Comparison of ENCODE assay signal across 17 cellular contexts in the genomic region with DNA sequence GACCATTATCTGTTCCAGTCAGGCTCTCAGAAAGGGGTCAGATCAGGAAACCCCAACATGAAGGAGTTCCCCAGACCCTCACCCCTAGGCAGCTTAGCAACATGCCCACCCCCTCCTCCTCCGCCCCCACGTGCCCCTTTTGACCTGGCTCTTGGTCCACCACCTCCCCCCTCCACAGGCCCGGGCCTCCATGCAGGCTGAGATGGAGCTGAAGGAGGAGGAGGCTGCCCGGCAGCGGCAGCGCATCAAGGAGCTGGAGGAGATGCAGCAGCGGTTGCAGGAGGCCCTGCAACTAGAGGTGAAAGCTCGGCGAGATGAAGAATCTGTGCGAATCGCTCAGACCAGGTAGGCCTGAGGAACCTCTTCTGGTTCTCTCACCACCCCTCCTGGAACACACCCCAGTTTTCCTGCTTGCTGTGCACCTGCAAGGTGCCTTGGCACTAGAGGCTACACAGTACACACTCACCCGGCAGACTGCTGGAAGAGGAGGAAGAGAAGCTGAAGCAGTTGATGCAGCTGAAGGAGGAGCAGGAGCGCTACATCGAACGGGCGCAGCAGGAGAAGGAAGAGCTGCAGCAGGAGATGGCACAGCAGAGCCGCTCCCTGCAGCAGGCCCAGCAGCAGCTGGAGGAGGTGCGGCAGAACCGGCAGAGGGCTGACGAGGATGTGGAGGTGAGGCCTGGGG. TPM values are rescaled to one million over a fixed set of nuclear protein-coding genes. Genes with fewer than 3 reads are reported as not detected.
DNase-seq lines count a peak whose midpoint lies in the region; ATAC-seq and TF ChIP-seq lines count a peak whose summit lies in the region.
"Had no signal": no experiment of that assay in that cellular context is flagged by ENCODE, and none has a peak within 500 bp of the region (broad histone marks: within the 10 kb centered on the region; RNA-seq: fewer than 3 reads in every experiment).

No MANE protein-coding gene starts in this region.

- no TSS peak for BruUV-seq in Caco-2 (replicated peaks; lab: Mats Ljungman, UMichigan)

- intact Hi-C loops in Caco-2 (cut with micrococcal nuclease; ENCODE audit: unreplicated experiment), result no loop called here

- H3K27ac Mint-ChIP-seq in Caco-2 (ENCODE audit: unreplicated experiment) (no peak overlapping the region), endothelial cell (ENCODE audit: unreplicated experiment) (no peak overlapping the region)
- peak overlapping the region in 3 of 8 donors; percentile 43 to 81 (median 75) for H3K27ac Mint-ChIP-seq in CD8-positive, alpha-beta memory T cell
- H3K27ac Mint-ChIP-seq: GM23338 had no signal

- H3K27me3 Mint-ChIP-seq in Caco-2 (ENCODE audit: insufficient read depth, unreplicated experiment) (no peaks in the 10 kb centered on the region), endothelial cell (ENCODE audit: unreplicated experiment) (no peaks in the 10 kb centered on the region)
- no peaks in the 10 kb centered on the region for H3K27me3 Mint-ChIP-seq in CD8-positive, alpha-beta memory T cell

- peaks cover 14% of the 10 kb centered on the region for H3K4me1 ChIP-seq in Caco-2
- H3K4me1 ChIP-seq in Karpas-422 (ENCODE audit: low read length), result peaks cover 22% of the 10 kb centered on the region
- H3K4me1 ChIP-seq in osteoblast (ENCODE audit: insufficient read depth, low read length), result peaks cover 9% of the 10 kb centered on the region
- peaks cover 24% of the 10 kb centered on the region for H3K4me1 ChIP-seq in CD8-positive, alpha-beta memory T cell (ENCODE audit: insufficient read depth, low read length)
- H3K4me1 ChIP-seq: BE2C had no signal

- H4K20me1 ChIP-seq in Karpas-422 (ENCODE audit: insufficient read depth, low read depth, low read length), result no peaks in the 10 kb centered on the region
- no peaks in the 10 kb centered on the region for H4K20me1 ChIP-seq in osteoblast (ENCODE audit: insufficient read depth, low read length)

- CTCF ChIA-PET in Caco-2 (lab: Charles Lee), result interaction anchor here (0.7 to 2.0 kb wide), 3 partner anchors 23 to 130 kb away, joined by 4 to 19 read pairs (median 5); a partner anchor contains a TSS
- CTCF ChIA-PET in CD8-positive, alpha-beta memory T cell (lab: Charles Lee), result interaction anchor here (1.0 to 18.1 kb wide), 4 partner anchors 8 to 24 kb away, joined by 3 to 295 read pairs (median 4); a partner anchor contains a TSS

- H3K27me3 ChIP-seq in Caco-2 (replicated peaks; ENCODE audit: control insufficient read depth, insufficient read depth, low read length) (no peaks in the 10 kb centered on the region), Karpas-422 (ENCODE audit: low read length) (no peaks in the 10 kb centered on the region), osteoblast (ENCODE audit: insufficient read depth, low read length) (no peaks in the 10 kb centered on the region)
- no peaks in the 10 kb centered on the region for H3K27me3 ChIP-seq in CD8-positive, alpha-beta memory T cell (ENCODE audit: insufficient read depth, low read length, poor library complexity, severe bottlenecking)
- H3K27me3 ChIP-seq: BE2C had no signal

- DNase-seq in Caco-2, result no peak
- DNase-seq in Karpas-422, result peak; percentile 27
- DNase-seq in endothelial cell (ENCODE audit: low spot score), result no peak
- peak; percentile 27 for DNase-seq in osteoblast (ENCODE audit: insufficient read length, low spot score, missing footprints)
- no peak for DNase-seq in ecto neural progenitor cell (ENCODE audit: low spot score)
- DNase-seq in CD8-positive, alpha-beta memory T cell, result no peak
- DNase-seq: BE2C, DMS79, Kasumi-1, NCI-H187 treated with DMSO at 0.1 percent for 48 hours, NCI-H2171, NCI-H446 treated with DMSO at 0.1 percent for 48 hours, NCI-H748 treated with DMSO at 0.1 percent for 48 hours, PC-9 had no signal

- H3K9me3 ChIP-seq in Caco-2 (no peaks in the 10 kb centered on the region), Karpas-422 (ENCODE audit: low read length) (no peaks in the 10 kb centered on the region), osteoblast (ENCODE audit: low read depth, low read length) (no peaks in the 10 kb centered on the region)
- H3K9me3 ChIP-seq in CD8-positive, alpha-beta memory T cell (ENCODE audit: low read length), result no peaks in the 10 kb centered on the region
- H3K9me3 ChIP-seq: BE2C had no signal

- no peak overlapping the region for H3K9ac ChIP-seq in Karpas-422 (ENCODE audit: low read length)

- H3K4me2 ChIP-seq in Karpas-422 (ENCODE audit: low read depth, low read length, poor library complexity, severe bottlenecking), result no peak overlapping the region
- H3K4me2 ChIP-seq in osteoblast (ENCODE audit: insufficient read depth, low read length), result no peak overlapping the region
- H3K4me2 ChIP-seq: PC-9 had no signal

- H3K36me3 ChIP-seq in Caco-2 (ENCODE audit: control insufficient read depth, insufficient read depth, low read length) (no peaks in the 10 kb centered on the region), Karpas-422 (ENCODE audit: insufficient read depth, low read length) (peaks cover 35% of the 10 kb centered on the region), osteoblast (ENCODE audit: insufficient read depth, low read length) (no peaks in the 10 kb centered on the region)
- H3K36me3 ChIP-seq in CD8-positive, alpha-beta memory T cell (ENCODE audit: insufficient read depth, low read length), result peaks cover 74% of the 10 kb centered on the region
- H3K36me3 ChIP-seq: BE2C had no signal

- H3K36me3 Mint-ChIP-seq in Caco-2 (ENCODE audit: insufficient read depth, unreplicated experiment), result peaks cover 6% of the 10 kb centered on the region
- peaks cover 32% of the 10 kb centered on the region for H3K36me3 Mint-ChIP-seq in endothelial cell (ENCODE audit: low read depth, unreplicated experiment)
- H3K36me3 Mint-ChIP-seq in CD8-positive, alpha-beta memory T cell, result peaks cover 21 to 84% (median 36%) of the 10 kb centered on the region in 3 donors

- POLR2A ChIA-PET in Caco-2 (lab: Charles Lee), result interaction anchor here (1.6 kb wide), 1 partner anchor 60 kb away, joined by 8 read pairs; a partner anchor contains a TSS
- POLR2A ChIA-PET in CD8-positive, alpha-beta memory T cell (lab: Charles Lee), result interaction anchor here (0.6 kb wide), 1 partner anchor 29 kb away, joined by 4 read pairs; no protein-coding TSS in a partner anchor

- ATAC-seq in GM21528 (IDR thresholded peaks at IDR 0.05; ENCODE audit: low FRiP score, unreplicated experiment) (no peak), HG02852 (IDR thresholded peaks at IDR 0.05; ENCODE audit: unreplicated experiment) (no peak)

- H2AFZ ChIP-seq in Karpas-422 (ENCODE audit: low read length), result no peak overlapping the region
- no peak overlapping the region for H2AFZ ChIP-seq in osteoblast (ENCODE audit: low read length)
- H2AFZ ChIP-seq: PC-9 had no signal

- TF ChIP-seq CTCF in Caco-2 (IDR thresholded peaks at IDR 0.05; ENCODE audit: insufficient read depth in 1 of 2, low read depth in 1 of 2, low read length in 1 of 2, severe bottlenecking in 1 of 2, unreplicated experiment in 1 of 2), result no peak
- no peak for TF ChIP-seq CTCF in endothelial cell (IDR thresholded peaks at IDR 0.05; ENCODE audit: unreplicated experiment)
- TF ChIP-seq CTCF in osteoblast (IDR thresholded peaks at IDR 0.05; ENCODE audit: extremely low read depth, low read depth, low read length), result no peak

- H3K4me3 ChIP-seq in Caco-2 (ENCODE audit: low read depth, low read length), result no peak overlapping the region
- no peak overlapping the region for H3K4me3 ChIP-seq in Karpas-422 (ENCODE audit: low read length)
- H3K4me3 ChIP-seq in osteoblast (ENCODE audit: insufficient read depth, low read length), result no peak overlapping the region
- no peak overlapping the region for H3K4me3 ChIP-seq in CD8-positive, alpha-beta memory T cell (ENCODE audit: low read length)
- H3K4me3 ChIP-seq: PC-9 had no signal

- H3K27ac ChIP-seq in Karpas-422 (ENCODE audit: low read length) (no peak overlapping the region), osteoblast (ENCODE audit: low read depth, low read length) (no peak overlapping the region)
- no peak overlapping the region for H3K27ac ChIP-seq in CD8-positive, alpha-beta memory T cell (ENCODE audit: low read depth, low read length)
- H3K27ac ChIP-seq: PC-9 had no signal

- H3K79me2 ChIP-seq in Karpas-422 (ENCODE audit: low read length), result no peaks in the 10 kb centered on the region; the same call in 1 of the 2 replicates
- no peaks in the 10 kb centered on the region for H3K79me2 ChIP-seq in osteoblast (ENCODE audit: insufficient read depth, low read length)

- H3K9me3 Mint-ChIP-seq in Caco-2 (ENCODE audit: unreplicated experiment) (no peaks in the 10 kb centered on the region), endothelial cell (ENCODE audit: unreplicated experiment) (no peaks in the 10 kb centered on the region)
- H3K9me3 Mint-ChIP-seq in CD8-positive, alpha-beta memory T cell, result peaks cover 0 to 1% (median 0%) of the 10 kb centered on the region in 5 donors
- H3K9me3 Mint-ChIP-seq: GM23338 had no signal

- H3K4me3 Mint-ChIP-seq in Caco-2 (ENCODE audit: unreplicated experiment), result peak overlapping the region; percentile 58
- peak overlapping the region; percentile 69 for H3K4me3 Mint-ChIP-seq in endothelial cell (ENCODE audit: unreplicated experiment)
- no peak overlapping the region for H3K4me3 Mint-ChIP-seq in CD8-positive, alpha-beta memory T cell

- no peaks in the 10 kb centered on the region for H3K9me2 ChIP-seq in Karpas-422 (replicated peaks; ENCODE audit: insufficient read depth, low read length)

- H3K4me1 Mint-ChIP-seq in Caco-2 (ENCODE audit: low read depth, unreplicated experiment) (peaks cover 15% of the 10 kb centered on the region), endothelial cell (ENCODE audit: unreplicated experiment) (peaks cover 11% of the 10 kb centered on the region)
- H3K4me1 Mint-ChIP-seq in CD8-positive, alpha-beta memory T cell, result peaks cover 26 to 38% (median 37%) of the 10 kb centered on the region in 3 donors

RNA-seq across cellular contexts. Expression of a gene that starts 21.9 kb away (rescaled TPM):
- total RNA-seq in Caco-2 (2022), result 5.6 and 5.7 TPM in 2 replicates
- 31.3 and 69.9 TPM in 2 replicates for total RNA-seq in Karpas-422 (2014; rRNA removed; shearing (Covaris generic); ENCODE audit: low replicate concordance)
- total RNA-seq in endothelial cell (ENCODE audit: unreplicated experiment), result 24.0 TPM
- total RNA-seq in osteoblast, result 0.29 and 0.72 TPM in 2 replicates
- 10 to 100 TPM; 71.2 to 73.0 TPM for total RNA-seq in CD8-positive, alpha-beta memory T cell
- polyA plus RNA-seq in CD8-positive, alpha-beta memory T cell, result 183 TPM

RNA-seq across cellular contexts. Expression of a gene that starts 22.9 kb away (rescaled TPM):
- 11.3 and 12.0 TPM in 2 replicates for total RNA-seq in Caco-2 (2022)
- 2.5 and 3.2 TPM in 2 replicates for total RNA-seq in Karpas-422 (2014; rRNA removed; shearing (Covaris generic); ENCODE audit: low replicate concordance)
- total RNA-seq in endothelial cell (ENCODE audit: unreplicated experiment), result 38.7 TPM
- total RNA-seq in osteoblast, result 12.3 and 13.3 TPM in 2 replicates
- 10 to 100 TPM; 14.8 to 16.2 TPM for total RNA-seq in CD8-positive, alpha-beta memory T cell
- 7.7 TPM for polyA plus RNA-seq in CD8-positive, alpha-beta memory T cell

RNA-seq across cellular contexts. Expression of a gene that starts 60.0 kb away (rescaled TPM):
- 22.7 and 24.6 TPM in 2 replicates for total RNA-seq in Caco-2 (2022)
- total RNA-seq in Karpas-422 (2014; rRNA removed; shearing (Covaris generic); ENCODE audit: low replicate concordance), result 24.4 and 40.3 TPM in 2 replicates
- total RNA-seq in endothelial cell (ENCODE audit: unreplicated experiment), result 26.4 TPM
- 19.9 and 22.7 TPM in 2 replicates for total RNA-seq in osteoblast
- total RNA-seq in CD8-positive, alpha-beta memory T cell, result 10 to 100 TPM; 31.3 to 35.2 TPM
- 33.6 TPM for polyA plus RNA-seq in CD8-positive, alpha-beta memory T cell

Comparison
In these comparisons a context has a peak if more than half of its experiments do, and no peak if none do; other contexts are left out.
1. DNase-seq: peak in Karpas-422 (single experiment) and osteoblast (single experiment); none in Caco-2 (0 of 2), endothelial cell (single experiment), ecto neural progenitor cell (single experiment) and CD8-positive, alpha-beta memory T cell (0 of 5).
2. H3K4me3 Mint-ChIP-seq: peak in Caco-2 (single experiment) and endothelial cell (single experiment); none in CD8-positive, alpha-beta memory T cell (0 of 7).